ENCODE assay signal across 18 cellular contexts in the genomic region with DNA sequence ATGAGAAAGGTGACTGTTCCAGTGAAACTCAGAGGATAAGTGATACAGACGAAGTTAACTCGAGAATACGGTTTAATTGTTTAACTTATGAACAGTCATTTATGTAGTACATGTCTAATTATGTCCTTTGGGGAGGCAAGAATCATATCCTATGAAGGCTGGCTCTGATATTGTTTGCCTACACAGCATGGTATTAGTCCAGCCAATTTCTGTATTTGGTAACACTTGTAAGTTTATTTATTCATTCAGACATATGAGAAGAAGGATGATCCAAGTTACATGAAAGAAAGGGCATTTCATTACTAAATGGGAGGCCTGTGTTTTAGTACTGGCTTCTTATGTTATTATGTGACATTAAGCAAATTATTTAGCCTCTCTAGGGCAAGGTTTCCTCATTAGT.
"Had no signal": no experiment of that assay in that cellular context is flagged by ENCODE, and none has a peak within 500 bp of the region (broad histone marks: within the 10 kb centered on the region; RNA-seq: fewer than 3 reads in every experiment).

No MANE protein-coding gene starts in this region.

- DNase-seq: activated CD4-positive, alpha-beta T cell treated with anti-CD3 and anti-CD28 coated beads, Interleukin-2, amount 10 ng/mL, durations not matched to agents 24 days and 14 days; activated CD8-positive, alpha-beta memory T cell treated with anti-CD3 and anti-CD28 coated beads, Interleukin-2, amount 50 U/mL, for 48 hours; activated gamma-delta T cell; activated T-cell treated with anti-CD3 and anti-CD28 coated beads, Interleukin-2, amount 50 U/mL, for 72 hours; amniotic stem cell; cerebellar nuclear complex; dermis blood vessel endothelial cell; effector memory CD8-positive, alpha-beta T cell; kidney; left lung; mucosa of descending colon; naive thymus-derived CD4-positive, alpha-beta T cell; stimulated activated CD4-positive, alpha-beta T cell treated with anti-CD3 and anti-CD28 coated beads, Interleukin-4, amount 100 ng/mL, for 1 hour; stimulated activated naive B cell treated with anti-CD40 and anti-IgM and Interleukin-4, amounts not matched to agents 10 μg/mL and 1 μg/mL and 100 μg/mL, for 72 hours; T-helper 17 cell; tibial artery had no signal

- H3K36me3 ChIP-seq: brain microvascular endothelial cell, left lung, tibial artery had no signal

- H3K4me3 ChIP-seq: hepatocyte, left lung, mucosa of descending colon, tibial artery had no signal

- H3K27me3 ChIP-seq: brain microvascular endothelial cell, hepatocyte, left lung, tibial artery had no signal

- H3K9me3 ChIP-seq: left lung, tibial artery had no signal
